Comparison of ENCODE assay signal across 1 cellular context in genomic region chr2:73111300-73112025, GRCh38.
TF ChIP-seq lines count a peak whose summit lies in the region.

No MANE protein-coding gene starts in this region.

TF ChIP-seq in HepG2, 621 proteins besides CTCF, POLR2A, EP300 and RAD21 (continued from another document and continues in another):
- TF ChIP-seq ETS1 (CRISPR knock-in tag; IDR thresholded peaks at IDR 0.05) (no peak), MYC (CRISPR knock-in tag; IDR thresholded peaks at IDR 0.05; ENCODE audit: borderline replicate concordance) (peak; percentile 17; the same call in 1 of the 2 replicates), PREB (CRISPR knock-in tag; IDR thresholded peaks at IDR 0.05) (no peak), DBP (CRISPR knock-in tag; IDR thresholded peaks at IDR 0.05; ENCODE audit: not compliant biosample characterization) (no peak), BCL6 (CRISPR knock-in tag; IDR thresholded peaks at IDR 0.05) (no peak), NFYB (CRISPR knock-in tag; IDR thresholded peaks at IDR 0.05) (no peak), ZNF121 (CRISPR knock-in tag; IDR thresholded peaks at IDR 0.05) (peak; percentile 92), ZNF563 (CRISPR knock-in tag; IDR thresholded peaks at IDR 0.05) (no peak), PATZ1 (CRISPR knock-in tag; IDR thresholded peaks at IDR 0.05) (0 out of 2 replicates have a peak, but pooled peaks have one; percentile 18), ZNF546 (CRISPR knock-in tag; conservative IDR thresholded peaks at IDR 0.05) (no peak), GPN1 (CRISPR knock-in tag; IDR thresholded peaks at IDR 0.05; ENCODE audit: borderline replicate concordance) (no peak), NR2F1 (CRISPR knock-in tag; IDR thresholded peaks at IDR 0.05) (no peak), ZNF652 (CRISPR knock-in tag; IDR thresholded peaks at IDR 0.05; ENCODE audit: borderline replicate concordance, low read depth) (peak; percentile 71; the same call in 1 of the 2 replicates), ZEB1 (IDR thresholded peaks at IDR 0.05; ENCODE audit: insufficient replicate concordance, low read depth) (no peak), HOXA9 (CRISPR knock-in tag; IDR thresholded peaks at IDR 0.05; ENCODE audit: borderline replicate concordance) (no peak), ZFP91 (CRISPR knock-in tag; IDR thresholded peaks at IDR 0.05; ENCODE audit: borderline replicate concordance) (peak; percentile 29; the same call in 1 of the 2 replicates), FOXC1 (CRISPR knock-in tag; IDR thresholded peaks at IDR 0.05; ENCODE audit: borderline replicate concordance) (no peak), CENPBD1 (CRISPR knock-in tag; IDR thresholded peaks at IDR 0.05; ENCODE audit: borderline replicate concordance, low read depth) (no peak), NPAS2 (CRISPR knock-in tag; IDR thresholded peaks at IDR 0.05; ENCODE audit: borderline replicate concordance) (no peak), NONO (IDR thresholded peaks at IDR 0.05) (no peak), NONO (CRISPR knock-in tag; conservative IDR thresholded peaks at IDR 0.05) (0 out of 2 replicates have a peak, but pooled peaks have one; percentile 9), ZC3H4 (CRISPR knock-in tag; IDR thresholded peaks at IDR 0.05; ENCODE audit: borderline replicate concordance) (no peak), ZNF333 (CRISPR knock-in tag; IDR thresholded peaks at IDR 0.05; ENCODE audit: borderline replicate concordance) (no peak; the same call in none of the 2 replicates), NRL (CRISPR knock-in tag; IDR thresholded peaks at IDR 0.05; ENCODE audit: borderline replicate concordance) (no peak), RELA (CRISPR knock-in tag; IDR thresholded peaks at IDR 0.05) (no peak), U2AF1 (optimal IDR thresholded peaks at IDR 0.05; ENCODE audit: low read depth, low read length) (peak; percentile 37), KMT2B (CRISPR knock-in tag; IDR thresholded peaks at IDR 0.05) (peak; percentile 18; the same call in 1 of the 2 replicates), CC2D1A (CRISPR knock-in tag; IDR thresholded peaks at IDR 0.05) (no peak), AGO2 (optimal IDR thresholded peaks at IDR 0.05; ENCODE audit: low read depth, low read length) (no peak), YY1 (IDR thresholded peaks at IDR 0.05; ENCODE audit: insufficient read depth, insufficient replicate concordance, low read depth, low read length) (peak; percentile 10), DMTF1 (CRISPR knock-in tag; IDR thresholded peaks at IDR 0.05) (no peak), ZNF142 (CRISPR knock-in tag; IDR thresholded peaks at IDR 0.05) (no peak), IRF9 (CRISPR knock-in tag; IDR thresholded peaks at IDR 0.05; ENCODE audit: borderline replicate concordance) (no peak), ZHX1 (CRISPR knock-in tag; IDR thresholded peaks at IDR 0.05; ENCODE audit: low read depth) (no peak), ZFP36 (IDR thresholded peaks at IDR 0.05; ENCODE audit: borderline replicate concordance, low read depth, low read length, partially characterized antibody) (peak; percentile 74), GATAD2A (CRISPR knock-in tag; IDR thresholded peaks at IDR 0.05) (0 out of 2 replicates have a peak, but pooled peaks have one; percentile 36), TOPORS (CRISPR knock-in tag; IDR thresholded peaks at IDR 0.05) (no peak), ZNF460 (CRISPR knock-in tag; IDR thresholded peaks at IDR 0.05; ENCODE audit: borderline replicate concordance) (no peak), ZIK1 (CRISPR knock-in tag; IDR thresholded peaks at IDR 0.05; ENCODE audit: borderline replicate concordance, low read depth) (no peak)
